8 cellular contexts compared by ENCODE assay signal in the genomic region with DNA sequence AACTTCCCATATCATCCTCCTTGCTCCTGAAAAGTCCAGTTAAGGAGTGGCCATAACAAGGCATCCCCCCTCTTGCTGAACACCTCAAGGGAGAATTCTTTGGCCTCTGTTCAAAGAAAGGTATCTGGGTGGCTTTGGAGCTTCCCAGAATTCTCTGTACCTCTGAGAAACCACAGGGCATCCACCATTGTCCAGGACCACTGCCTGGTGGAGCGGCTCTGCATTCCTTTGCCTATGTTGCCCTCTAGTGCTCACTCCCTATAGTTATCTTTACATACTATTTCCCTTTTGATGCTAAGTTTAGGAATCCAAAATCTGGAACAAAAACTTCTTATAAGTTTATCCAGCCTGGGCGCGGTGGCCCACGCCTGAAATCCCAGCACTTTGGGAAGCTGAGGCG. TPM values are rescaled to one million over a fixed set of nuclear protein-coding genes. Genes with fewer than 3 reads are reported as not detected.
DNase-seq lines count a peak whose midpoint lies in the region; ATAC-seq and TF ChIP-seq lines count a peak whose summit lies in the region.
"Had no signal": no experiment of that assay in that cellular context is flagged by ENCODE, and none has a peak within 500 bp of the region (broad histone marks: within the 10 kb centered on the region; RNA-seq: fewer than 3 reads in every experiment).

No MANE protein-coding gene starts in this region.

- ATAC-seq in lung (ENCODE audit: insufficient read depth, low FRiP score) (peak; percentile 75), GM21737 (IDR thresholded peaks at IDR 0.05; ENCODE audit: unreplicated experiment) (no peak), HG03439 (IDR thresholded peaks at IDR 0.05; ENCODE audit: unreplicated experiment) (no peak)

- TF ChIP-seq CTCF in HL-60 (IDR thresholded peaks at IDR 0.05; ENCODE audit: insufficient read depth, low read length) (peak; percentile 7), colonic mucosa (IDR thresholded peaks at IDR 0.05) (peak; percentile 38), lung (IDR thresholded peaks at IDR 0.05; ENCODE audit: control extremely low read depth, extremely low read depth) (peak; percentile 25)

- no peak overlapping the region for H3K27ac ChIP-seq in HL-60 (replicated peaks)
- H3K27ac ChIP-seq in colonic mucosa, result no peak overlapping the region
- no peak overlapping the region for H3K27ac ChIP-seq in lung (ENCODE audit: low read depth in 1 of 2, low read length in 1 of 2)
- H3K27ac ChIP-seq: skin epidermis had no signal

- H3K27me3 ChIP-seq in HL-60 (ENCODE audit: insufficient read depth, poor library complexity, severe bottlenecking) (no peaks in the 10 kb centered on the region), colonic mucosa (no peaks in the 10 kb centered on the region), lung (ENCODE audit: control insufficient read depth, insufficient read depth) (no peaks in the 10 kb centered on the region)

- peak; percentile 49 for DNase-seq in ELF-1 (ENCODE audit: low read depth, low spot score)
- DNase-seq in HL-60 (ENCODE audit: low read depth in 1 of 2, low spot score in 1 of 2), result peak in 1 of 2 experiments; percentile 21
- DNase-seq in NCI-H774 (lab: John Stamatoyannopoulos, UW), result peak; percentile 43
- DNase-seq in colonic mucosa, result peak; percentile 34
- peak; percentile 34 for DNase-seq in lung (ENCODE audit: low spot score)

- H3K9me3 ChIP-seq in colonic mucosa, result no peaks in the 10 kb centered on the region
- H3K9me3 ChIP-seq in lung (ENCODE audit: control insufficient read depth in 2 of 2, insufficient read depth in 1 of 2, low read length in 1 of 2), result no peaks in the 10 kb centered on the region

- no peak overlapping the region for H3K9ac ChIP-seq in colonic mucosa (ENCODE audit: low read depth in 2 of 2, low read length in 2 of 2)

- H3K4me1 ChIP-seq in colonic mucosa (no peaks in the 10 kb centered on the region), lung (ENCODE audit: control insufficient read depth in 2 of 2, insufficient read depth in 2 of 2, low read length in 2 of 2) (no peaks in the 10 kb centered on the region)

- intact Hi-C loops in colonic mucosa (cut with DNase I), result loop anchor here (5.0 kb wide), 1 partner anchor 955 kb away; no protein-coding TSS in a partner anchor

- H3K4me3 ChIP-seq in HL-60 (replicated peaks; ENCODE audit: insufficient read depth, low read length) (no peak overlapping the region), colonic mucosa (no peak overlapping the region), lung (no peak overlapping the region)
- H3K4me3 ChIP-seq: skin epidermis had no signal

- H3K36me3 ChIP-seq in colonic mucosa (no peaks in the 10 kb centered on the region), lung (ENCODE audit: control insufficient read depth in 2 of 2, insufficient read depth in 2 of 2, low read length in 2 of 2) (no peaks in the 10 kb centered on the region)

- WGBS in lung, 2 donors, result 5 to 8% methylated on average over 5 of the region's 5 CpGs

RNA-seq across cellular contexts. Expression of a gene that starts 30.3 kb away (rescaled TPM):
- total RNA-seq in colonic mucosa (1 to 10 TPM; 2.5 to 5.6 TPM), lung (10 to 100 TPM; 33.0 to 34.8 TPM)
- 10 to 100 TPM; 19.8 to 26.8 TPM for polyA plus RNA-seq in lung

RNA-seq across cellular contexts. Expression of a gene that starts 32.4 kb away (rescaled TPM):
- 10 to 100 TPM; 39.2 to 66.1 TPM for total RNA-seq in colonic mucosa
- total RNA-seq in lung, result 100 to 1,000 TPM in 1 of 2 donors, 10 to 100 TPM in 1; 57.7 to 138 TPM
- 10 to 100 TPM; 12.7 to 21.1 TPM for polyA plus RNA-seq in lung

Comparison
In these comparisons a context has a peak if more than half of its experiments do, and no peak if none do; other contexts are left out.
1. RNA of a gene that starts 30.3 kb away (total RNA-seq): 33.0 to 34.8 TPM in lung; 2.5 to 5.6 TPM in colonic mucosa; every median in the first group is over 4 times any median in the second.
2. Peak in every context shown above with its lines, with median percentiles within 50 percentile points of each other: CTCF ChIP-seq.